ENCODE assay signal across 1 cellular context in the genomic region with DNA sequence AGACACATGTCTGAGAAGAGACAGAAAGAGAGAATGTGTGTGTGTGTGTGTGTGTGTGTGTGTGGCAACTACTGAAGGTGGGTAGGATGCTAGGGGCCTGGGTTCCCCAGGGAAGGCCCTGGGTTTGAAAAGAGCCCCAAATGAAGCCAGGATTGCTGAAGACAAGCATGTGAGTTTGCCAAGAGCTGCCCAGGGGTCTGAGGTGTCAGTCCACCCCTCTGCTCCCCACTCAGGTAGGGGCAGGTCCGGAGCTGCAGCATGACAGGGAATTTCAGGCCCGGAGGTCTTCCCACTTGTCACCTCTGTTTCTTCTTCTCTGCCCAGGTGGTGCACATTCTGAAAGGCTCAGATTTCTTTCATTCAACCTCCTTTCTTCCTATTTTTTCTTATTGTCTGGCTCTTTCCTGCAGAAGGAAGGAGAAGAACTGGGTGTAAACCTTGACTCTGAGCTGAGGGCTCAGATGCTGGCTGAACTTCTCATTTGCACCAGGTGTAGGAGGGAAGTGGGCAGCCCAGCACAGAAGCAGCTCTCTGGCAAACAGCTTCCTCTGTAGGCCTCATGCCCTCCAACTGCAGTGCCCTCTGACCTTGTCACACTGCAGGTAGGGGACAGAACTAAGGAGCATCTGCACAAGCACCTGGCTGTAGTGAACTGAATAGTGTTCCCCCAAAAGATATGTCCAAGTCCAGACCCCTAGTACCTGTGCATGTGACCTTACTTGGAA.
TF ChIP-seq lines count a peak whose summit lies in the region.

No MANE protein-coding gene starts in this region.

TF ChIP-seq in SK-N-SH, 30 proteins besides CTCF, POLR2A, EP300 and RAD21:
- TF ChIP-seq MXI1 (IDR thresholded peaks at IDR 0.05; ENCODE audit: low read depth, low read length) (no peak), FOSL2 (IDR thresholded peaks at IDR 0.05; ENCODE audit: borderline replicate concordance, low read depth) (no peak), RFX5 (IDR thresholded peaks at IDR 0.05; ENCODE audit: low read length) (no peak)
